1 cellular context compared by ENCODE assay signal in genomic region chr7:27080844-27081423, GRCh38.
TF ChIP-seq lines count a peak whose summit lies in the region.

No MANE protein-coding gene starts in this region.

TF ChIP-seq in H1, 55 proteins besides CTCF, POLR2A, EP300 and RAD21:
- TF ChIP-seq FOSL1 (IDR thresholded peaks at IDR 0.05; ENCODE audit: insufficient read depth, low read depth, low read length) (no peak), JUND (IDR thresholded peaks at IDR 0.05; ENCODE audit: low read length) (0 out of 2 replicates have a peak, but pooled peaks have one; percentile 20)
